10 cellular contexts compared by ENCODE assay signal in genomic region chr17:57338257-57338919, GRCh38.
A peak's percentile ranks its signal among the peaks of the same experiment; 100 is the strongest.
DNase-seq lines count a peak whose midpoint lies in the region; ATAC-seq, FAIRE-seq and TF ChIP-seq lines count a peak whose summit lies in the region.
"Had no signal": no experiment of that assay in that cellular context is flagged by ENCODE, and none has a peak within 500 bp of the region (broad histone marks: within the 10 kb centered on the region; RNA-seq: fewer than 3 reads in every experiment).

No MANE protein-coding gene starts in this region.

- H3K36me3 Mint-ChIP-seq in brain, result peaks cover 54% of the 10 kb centered on the region

- H3K4me1 Mint-ChIP-seq in brain, result peaks cover 77% of the 10 kb centered on the region

- no peaks in the 10 kb centered on the region for H3K36me3 ChIP-seq in KMS-11 (ENCODE audit: insufficient read depth)

- no peak for FAIRE-seq in GM12892 (lab: Jason Lieb, UNC)

- H3K27me3 ChIP-seq in KMS-11 (ENCODE audit: insufficient read depth, low read depth), result no peaks in the 10 kb centered on the region

- H3K27me3 Mint-ChIP-seq in brain, result peaks cover 2% of the 10 kb centered on the region
- H3K27me3 Mint-ChIP-seq: activated CD4-positive, alpha-beta T cell treated with anti-CD3 and anti-CD28 coated beads for 36 hours had no signal

- no peak for TF ChIP-seq POLR2A in GM12892 (IDR thresholded peaks at IDR 0.05; ENCODE audit: low read depth, low read length)

- H2AFZ ChIP-seq in KMS-11 (ENCODE audit: low read depth), result no peak overlapping the region

- H3K9ac ChIP-seq in KMS-11, result no peak overlapping the region

- H3K9me3 Mint-ChIP-seq in brain, result peaks cover 0 to 7% (median 3%) of the 10 kb centered on the region in 5 experiments

- ATAC-seq in GM21529 (IDR thresholded peaks at IDR 0.05; ENCODE audit: unreplicated experiment) (peak; percentile 47), HG03025 (IDR thresholded peaks at IDR 0.05; ENCODE audit: low FRiP score, unreplicated experiment) (no peak)
- ATAC-seq: activated CD4-positive, alpha-beta T cell treated with anti-CD3 and anti-CD28 coated beads for 36 hours had no signal

- peaks cover 3% of the 10 kb centered on the region; the same call in 1 of the 2 replicates for H4K20me1 ChIP-seq in KMS-11 (ENCODE audit: insufficient read depth)

- peak overlapping the region; percentile 70 for H3K4me2 ChIP-seq in KMS-11

- H3K27ac ChIP-seq in KMS-11, result peak overlapping the region; percentile 4; the same call in 1 of the 2 replicates

- H3K27ac Mint-ChIP-seq in brain, result peak overlapping the region; percentile 62 to 97 (median 92)
- H3K27ac Mint-ChIP-seq: activated CD4-positive, alpha-beta T cell treated with anti-CD3 and anti-CD28 coated beads for 36 hours had no signal

- TF ChIP-seq CTCF in KMS-11 (conservative IDR thresholded peaks at IDR 0.05; ENCODE audit: low read depth, low read length), result no peak
- TF ChIP-seq CTCF in brain (conservative IDR thresholded peaks at IDR 0.05), result no peak

- peaks cover 82% of the 10 kb centered on the region for H3K79me2 ChIP-seq in KMS-11 (ENCODE audit: insufficient read depth, low read depth)

- peak overlapping the region; percentile 29 to 70 (median 49) for H3K4me3 Mint-ChIP-seq in brain
- H3K4me3 Mint-ChIP-seq: activated CD4-positive, alpha-beta T cell treated with anti-CD3 and anti-CD28 coated beads for 36 hours had no signal

- DNase-seq in GM12892 (ENCODE audit: insufficient read length) (peak; percentile 44), globus pallidus (ENCODE audit: low spot score) (no peak), occipital lobe (lab: John Stamatoyannopoulos, UW) (no peak), NCI-H345 treated with DMSO at 0.1 percent for 48 hours (lab: John Stamatoyannopoulos, UW; ENCODE audit: unreplicated experiment) (no peak)
- DNase-seq: activated CD4-positive, alpha-beta T cell treated with anti-CD3 and anti-CD28 coated beads for 36 hours; effector CD8-positive, alpha-beta T cell had no signal

- H3K4me1 ChIP-seq in KMS-11 (ENCODE audit: low read depth, poor library complexity, severe bottlenecking), result peaks cover 83% of the 10 kb centered on the region

- H3K4me3 ChIP-seq in KMS-11 (IDR thresholded peaks at IDR 0.05; ENCODE audit: insufficient read depth, low read depth, low read length), result no peak overlapping the region
